Comparison of ENCODE assay signal across 1 cellular context in genomic region chr2:47070155-47070919, GRCh38.
TF ChIP-seq lines count a peak whose summit lies in the region.

No MANE protein-coding gene starts in this region.

TF ChIP-seq in HepG2, 621 proteins besides CTCF, POLR2A, EP300 and RAD21 (continued from another document and continues in another):
- TF ChIP-seq, protein P1, sequence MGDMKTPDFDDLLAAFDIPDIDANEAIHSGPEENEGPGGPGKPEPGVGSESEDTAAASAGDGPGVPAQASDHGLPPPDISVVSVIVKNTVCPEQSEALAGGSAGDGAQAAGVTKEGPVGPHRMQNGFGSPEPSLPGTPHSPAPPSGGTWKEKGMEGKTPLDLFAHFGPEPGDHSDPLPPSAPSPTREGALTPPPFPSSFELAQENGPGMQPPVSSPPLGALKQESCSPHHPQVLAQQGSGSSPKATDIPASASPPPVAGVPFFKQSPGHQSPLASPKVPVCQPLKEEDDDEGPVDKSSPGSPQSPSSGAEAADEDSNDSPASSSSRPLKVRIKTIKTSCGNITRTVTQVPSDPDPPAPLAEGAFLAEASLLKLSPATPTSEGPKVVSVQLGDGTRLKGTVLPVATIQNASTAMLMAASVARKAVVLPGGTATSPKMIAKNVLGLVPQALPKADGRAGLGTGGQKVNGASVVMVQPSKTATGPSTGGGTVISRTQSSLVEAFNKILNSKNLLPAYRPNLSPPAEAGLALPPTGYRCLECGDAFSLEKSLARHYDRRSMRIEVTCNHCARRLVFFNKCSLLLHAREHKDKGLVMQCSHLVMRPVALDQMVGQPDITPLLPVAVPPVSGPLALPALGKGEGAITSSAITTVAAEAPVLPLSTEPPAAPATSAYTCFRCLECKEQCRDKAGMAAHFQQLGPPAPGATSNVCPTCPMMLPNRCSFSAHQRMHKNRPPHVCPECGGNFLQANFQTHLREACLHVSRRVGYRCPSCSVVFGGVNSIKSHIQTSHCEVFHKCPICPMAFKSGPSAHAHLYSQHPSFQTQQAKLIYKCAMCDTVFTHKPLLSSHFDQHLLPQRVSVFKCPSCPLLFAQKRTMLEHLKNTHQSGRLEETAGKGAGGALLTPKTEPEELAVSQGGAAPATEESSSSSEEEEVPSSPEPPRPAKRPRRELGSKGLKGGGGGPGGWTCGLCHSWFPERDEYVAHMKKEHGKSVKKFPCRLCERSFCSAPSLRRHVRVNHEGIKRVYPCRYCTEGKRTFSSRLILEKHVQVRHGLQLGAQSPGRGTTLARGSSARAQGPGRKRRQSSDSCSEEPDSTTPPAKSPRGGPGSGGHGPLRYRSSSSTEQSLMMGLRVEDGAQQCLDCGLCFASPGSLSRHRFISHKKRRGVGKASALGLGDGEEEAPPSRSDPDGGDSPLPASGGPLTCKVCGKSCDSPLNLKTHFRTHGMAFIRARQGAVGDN (CRISPR knock-in tag; IDR thresholded peaks at IDR 0.05) = peak; percentile 87
- TF ChIP-seq, protein P2, sequence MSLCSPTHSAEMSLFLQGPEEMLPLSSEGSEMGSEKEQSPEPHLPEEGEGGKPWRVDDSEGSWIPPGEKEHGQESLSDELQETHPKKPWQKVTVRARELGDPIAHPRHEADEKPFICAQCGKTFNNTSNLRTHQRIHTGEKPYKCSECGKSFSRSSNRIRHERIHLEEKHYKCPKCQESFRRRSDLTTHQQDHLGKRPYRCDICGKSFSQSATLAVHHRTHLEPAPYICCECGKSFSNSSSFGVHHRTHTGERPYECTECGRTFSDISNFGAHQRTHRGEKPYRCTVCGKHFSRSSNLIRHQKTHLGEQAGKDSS (CRISPR knock-in tag; IDR thresholded peaks at IDR 0.05; ENCODE audit: borderline replicate concordance, low read depth) = no peak; the same call in 1 of the 2 replicates
- TF ChIP-seq, protein P3, sequence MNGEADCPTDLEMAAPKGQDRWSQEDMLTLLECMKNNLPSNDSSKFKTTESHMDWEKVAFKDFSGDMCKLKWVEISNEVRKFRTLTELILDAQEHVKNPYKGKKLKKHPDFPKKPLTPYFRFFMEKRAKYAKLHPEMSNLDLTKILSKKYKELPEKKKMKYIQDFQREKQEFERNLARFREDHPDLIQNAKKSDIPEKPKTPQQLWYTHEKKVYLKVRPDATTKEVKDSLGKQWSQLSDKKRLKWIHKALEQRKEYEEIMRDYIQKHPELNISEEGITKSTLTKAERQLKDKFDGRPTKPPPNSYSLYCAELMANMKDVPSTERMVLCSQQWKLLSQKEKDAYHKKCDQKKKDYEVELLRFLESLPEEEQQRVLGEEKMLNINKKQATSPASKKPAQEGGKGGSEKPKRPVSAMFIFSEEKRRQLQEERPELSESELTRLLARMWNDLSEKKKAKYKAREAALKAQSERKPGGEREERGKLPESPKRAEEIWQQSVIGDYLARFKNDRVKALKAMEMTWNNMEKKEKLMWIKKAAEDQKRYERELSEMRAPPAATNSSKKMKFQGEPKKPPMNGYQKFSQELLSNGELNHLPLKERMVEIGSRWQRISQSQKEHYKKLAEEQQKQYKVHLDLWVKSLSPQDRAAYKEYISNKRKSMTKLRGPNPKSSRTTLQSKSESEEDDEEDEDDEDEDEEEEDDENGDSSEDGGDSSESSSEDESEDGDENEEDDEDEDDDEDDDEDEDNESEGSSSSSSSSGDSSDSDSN (CRISPR knock-in tag; IDR thresholded peaks at IDR 0.05) = peak; percentile 56
- TF ChIP-seq, protein P4, sequence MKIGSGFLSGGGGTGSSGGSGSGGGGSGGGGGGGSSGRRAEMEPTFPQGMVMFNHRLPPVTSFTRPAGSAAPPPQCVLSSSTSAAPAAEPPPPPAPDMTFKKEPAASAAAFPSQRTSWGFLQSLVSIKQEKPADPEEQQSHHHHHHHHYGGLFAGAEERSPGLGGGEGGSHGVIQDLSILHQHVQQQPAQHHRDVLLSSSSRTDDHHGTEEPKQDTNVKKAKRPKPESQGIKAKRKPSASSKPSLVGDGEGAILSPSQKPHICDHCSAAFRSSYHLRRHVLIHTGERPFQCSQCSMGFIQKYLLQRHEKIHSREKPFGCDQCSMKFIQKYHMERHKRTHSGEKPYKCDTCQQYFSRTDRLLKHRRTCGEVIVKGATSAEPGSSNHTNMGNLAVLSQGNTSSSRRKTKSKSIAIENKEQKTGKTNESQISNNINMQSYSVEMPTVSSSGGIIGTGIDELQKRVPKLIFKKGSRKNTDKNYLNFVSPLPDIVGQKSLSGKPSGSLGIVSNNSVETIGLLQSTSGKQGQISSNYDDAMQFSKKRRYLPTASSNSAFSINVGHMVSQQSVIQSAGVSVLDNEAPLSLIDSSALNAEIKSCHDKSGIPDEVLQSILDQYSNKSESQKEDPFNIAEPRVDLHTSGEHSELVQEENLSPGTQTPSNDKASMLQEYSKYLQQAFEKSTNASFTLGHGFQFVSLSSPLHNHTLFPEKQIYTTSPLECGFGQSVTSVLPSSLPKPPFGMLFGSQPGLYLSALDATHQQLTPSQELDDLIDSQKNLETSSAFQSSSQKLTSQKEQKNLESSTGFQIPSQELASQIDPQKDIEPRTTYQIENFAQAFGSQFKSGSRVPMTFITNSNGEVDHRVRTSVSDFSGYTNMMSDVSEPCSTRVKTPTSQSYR (CRISPR knock-in tag; IDR thresholded peaks at IDR 0.05; ENCODE audit: borderline replicate concordance) = no peak; the same call in 1 of the 2 replicates
- TF ChIP-seq JARID2 (CRISPR knock-in tag; IDR thresholded peaks at IDR 0.05; ENCODE audit: insufficient replicate concordance) (no peak), PLRG1 (conservative IDR thresholded peaks at IDR 0.05) (no peak), CBX5 (CRISPR knock-in tag; IDR thresholded peaks at IDR 0.05; ENCODE audit: borderline replicate concordance) (no peak), ZSCAN12 (CRISPR knock-in tag; IDR thresholded peaks at IDR 0.05) (no peak), ZNF446 (CRISPR knock-in tag; IDR thresholded peaks at IDR 0.05) (0 out of 2 replicates have a peak, but pooled peaks have one; percentile 57), NR3C1 (CRISPR knock-in tag; IDR thresholded peaks at IDR 0.05) (no peak), CBX1 (IDR thresholded peaks at IDR 0.05; ENCODE audit: low read depth) (no peak), NCOA5 (CRISPR knock-in tag; IDR thresholded peaks at IDR 0.05) (no peak), ZXDC (CRISPR knock-in tag; IDR thresholded peaks at IDR 0.05) (no peak), TCF12 (IDR thresholded peaks at IDR 0.05) (no peak), TCF12 (CRISPR knock-in tag; IDR thresholded peaks at IDR 0.05) (no peak), PHF5A (CRISPR knock-in tag; IDR thresholded peaks at IDR 0.05; ENCODE audit: low read depth, unreplicated experiment) (no peak), ZMAT3 (CRISPR knock-in tag; conservative IDR thresholded peaks at IDR 0.05) (0 out of 2 replicates have a peak, but pooled peaks have one; percentile 6), RXRB (CRISPR knock-in tag; IDR thresholded peaks at IDR 0.05; ENCODE audit: borderline replicate concordance) (no peak), GATA4 (IDR thresholded peaks at IDR 0.05; ENCODE audit: borderline replicate concordance, low read depth) (no peak), MYPOP (CRISPR knock-in tag; IDR thresholded peaks at IDR 0.05) (no peak), ZNF580 (CRISPR knock-in tag; IDR thresholded peaks at IDR 0.05; ENCODE audit: borderline replicate concordance, low read depth) (no peak), PTBP1 (IDR thresholded peaks at IDR 0.05; ENCODE audit: low read depth, low read length, poor library complexity, severe bottlenecking) (peak; percentile 64), ZNF143 (CRISPR knock-in tag; IDR thresholded peaks at IDR 0.05) (no peak), ZNF512B (CRISPR knock-in tag; IDR thresholded peaks at IDR 0.05; ENCODE audit: borderline replicate concordance) (no peak), ZMYM4 (CRISPR knock-in tag; IDR thresholded peaks at IDR 0.05) (no peak; the same call in 1 of the 2 replicates), LCORL (IDR thresholded peaks at IDR 0.05) (no peak), LCORL (CRISPR knock-in tag; IDR thresholded peaks at IDR 0.05) (peak; percentile 68; the same call in 1 of the 2 replicates), JUN (CRISPR knock-in tag; IDR thresholded peaks at IDR 0.05) (no peak), RFX3 (CRISPR knock-in tag; IDR thresholded peaks at IDR 0.05) (no peak)
- TF ChIP-seq, protein P5, sequence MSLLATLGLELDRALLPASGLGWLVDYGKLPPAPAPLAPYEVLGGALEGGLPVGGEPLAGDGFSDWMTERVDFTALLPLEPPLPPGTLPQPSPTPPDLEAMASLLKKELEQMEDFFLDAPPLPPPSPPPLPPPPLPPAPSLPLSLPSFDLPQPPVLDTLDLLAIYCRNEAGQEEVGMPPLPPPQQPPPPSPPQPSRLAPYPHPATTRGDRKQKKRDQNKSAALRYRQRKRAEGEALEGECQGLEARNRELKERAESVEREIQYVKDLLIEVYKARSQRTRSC (CRISPR knock-in tag; IDR thresholded peaks at IDR 0.05; ENCODE audit: low read depth) = no peak; the same call in 1 of the 2 replicates
- TF ChIP-seq, protein P6, sequence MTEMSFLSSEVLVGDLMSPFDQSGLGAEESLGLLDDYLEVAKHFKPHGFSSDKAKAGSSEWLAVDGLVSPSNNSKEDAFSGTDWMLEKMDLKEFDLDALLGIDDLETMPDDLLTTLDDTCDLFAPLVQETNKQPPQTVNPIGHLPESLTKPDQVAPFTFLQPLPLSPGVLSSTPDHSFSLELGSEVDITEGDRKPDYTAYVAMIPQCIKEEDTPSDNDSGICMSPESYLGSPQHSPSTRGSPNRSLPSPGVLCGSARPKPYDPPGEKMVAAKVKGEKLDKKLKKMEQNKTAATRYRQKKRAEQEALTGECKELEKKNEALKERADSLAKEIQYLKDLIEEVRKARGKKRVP (CRISPR knock-in tag; IDR thresholded peaks at IDR 0.05) = no peak
- TF ChIP-seq, protein P7, sequence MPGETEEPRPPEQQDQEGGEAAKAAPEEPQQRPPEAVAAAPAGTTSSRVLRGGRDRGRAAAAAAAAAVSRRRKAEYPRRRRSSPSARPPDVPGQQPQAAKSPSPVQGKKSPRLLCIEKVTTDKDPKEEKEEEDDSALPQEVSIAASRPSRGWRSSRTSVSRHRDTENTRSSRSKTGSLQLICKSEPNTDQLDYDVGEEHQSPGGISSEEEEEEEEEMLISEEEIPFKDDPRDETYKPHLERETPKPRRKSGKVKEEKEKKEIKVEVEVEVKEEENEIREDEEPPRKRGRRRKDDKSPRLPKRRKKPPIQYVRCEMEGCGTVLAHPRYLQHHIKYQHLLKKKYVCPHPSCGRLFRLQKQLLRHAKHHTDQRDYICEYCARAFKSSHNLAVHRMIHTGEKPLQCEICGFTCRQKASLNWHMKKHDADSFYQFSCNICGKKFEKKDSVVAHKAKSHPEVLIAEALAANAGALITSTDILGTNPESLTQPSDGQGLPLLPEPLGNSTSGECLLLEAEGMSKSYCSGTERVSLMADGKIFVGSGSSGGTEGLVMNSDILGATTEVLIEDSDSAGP (CRISPR knock-in tag; IDR thresholded peaks at IDR 0.05; ENCODE audit: borderline replicate concordance) = peak; percentile 63
- TF ChIP-seq, protein P8, sequence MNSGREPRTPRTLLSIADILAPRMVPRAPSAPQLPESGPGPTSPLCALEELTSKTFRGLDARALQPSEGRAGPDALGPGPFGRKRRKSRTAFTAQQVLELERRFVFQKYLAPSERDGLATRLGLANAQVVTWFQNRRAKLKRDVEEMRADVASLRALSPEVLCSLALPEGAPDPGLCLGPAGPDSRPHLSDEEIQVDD (CRISPR knock-in tag; IDR thresholded peaks at IDR 0.05; ENCODE audit: borderline replicate concordance) = 0 out of 2 replicates have a peak, but pooled peaks have one; percentile 26
